In the genomic region with DNA sequence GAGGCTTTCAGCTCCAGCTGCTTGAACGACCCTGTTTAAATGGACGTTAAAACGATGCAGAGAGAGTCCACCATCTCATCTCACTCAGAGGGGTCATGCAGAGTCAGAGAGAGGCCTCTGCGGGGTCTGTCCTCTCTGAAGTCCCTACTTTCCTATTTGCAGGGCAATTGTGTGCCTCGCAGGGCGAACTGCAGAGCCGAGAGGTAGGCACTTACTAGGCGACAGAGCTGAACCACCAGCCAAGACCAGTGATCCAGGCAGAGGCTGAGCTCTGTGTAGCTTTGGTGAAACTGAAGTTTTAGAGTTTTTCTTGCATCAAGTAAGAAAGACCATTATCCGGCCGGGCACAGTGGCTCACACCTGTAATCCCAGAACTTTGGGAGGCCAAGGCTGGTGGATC, we compare ENCODE assay signal across 1 cellular context.
TF ChIP-seq lines count a peak whose summit lies in the region.

No MANE protein-coding gene starts in this region.

TF ChIP-seq in HCT116, 20 proteins besides CTCF, POLR2A, EP300 and RAD21 (continued from another document):
- TF ChIP-seq SRF (IDR thresholded peaks at IDR 0.05; ENCODE audit: low read depth) (no peak), JUND (IDR thresholded peaks at IDR 0.05) (no peak)
- TF ChIP-seq, protein P1, sequence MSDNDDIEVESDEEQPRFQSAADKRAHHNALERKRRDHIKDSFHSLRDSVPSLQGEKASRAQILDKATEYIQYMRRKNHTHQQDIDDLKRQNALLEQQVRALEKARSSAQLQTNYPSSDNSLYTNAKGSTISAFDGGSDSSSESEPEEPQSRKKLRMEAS (IDR thresholded peaks at IDR 0.05): no peak
- TF ChIP-seq, protein P2, sequence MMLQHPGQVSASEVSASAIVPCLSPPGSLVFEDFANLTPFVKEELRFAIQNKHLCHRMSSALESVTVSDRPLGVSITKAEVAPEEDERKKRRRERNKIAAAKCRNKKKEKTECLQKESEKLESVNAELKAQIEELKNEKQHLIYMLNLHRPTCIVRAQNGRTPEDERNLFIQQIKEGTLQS (IDR thresholded peaks at IDR 0.05): no peak
